In genomic region chr5:154237946-154238345, GRCh38 we compare ENCODE assay signal across 17 cellular contexts. TPM values are rescaled to one million over a fixed set of nuclear protein-coding genes. Genes with fewer than 3 reads are reported as not detected.
DNase-seq lines count a peak whose midpoint lies in the region; ATAC-seq, FAIRE-seq and TF ChIP-seq lines count a peak whose summit lies in the region.
"Had no signal": no experiment of that assay in that cellular context is flagged by ENCODE, and none has a peak within 500 bp of the region (broad histone marks: within the 10 kb centered on the region; RNA-seq: fewer than 3 reads in every experiment).

No MANE protein-coding gene starts in this region.

- H3K27me3 ChIP-seq in GM12878 (replicated peaks in 1 of 2; ENCODE audit: control insufficient read depth in 2 of 2, insufficient read depth in 2 of 2, low read length in 1 of 2), result no peaks in the 10 kb centered on the region

- in situ Hi-C loops in GM12878 (cut with MboI) (no loop called here), ACHN (cut with HindIII; ENCODE audit: low pct_ligation_motif_present, low pct_unique_long_range_greater_than_20kb, low sequenced_read_pairs) (no loop called here)

- no peak for DNase-seq in GM12892 (ENCODE audit: insufficient read length)
- peak; percentile 38 for DNase-seq in GM12878 (ENCODE audit: low read depth, low spot score)
- DNase-seq in stimulated activated effector memory CD8-positive, alpha-beta T cell treated with anti-CD3 and anti-CD28 coated beads, Interleukin-12 subunit alpha, Interleukin-12 subunit beta, amount 100 ng/mL, for 72 hours (ENCODE audit: low spot score in 2 of 2), result peak in 1 of 2 donors; percentile 12
- DNase-seq in stimulated activated naive B cell treated with anti-CD40 and anti-IgM and Interleukin-4, amounts not matched to agents 10 μg/mL and 1 μg/mL and 100 μg/mL, for 72 hours, result no peak
- no peak for DNase-seq in ACHN
- DNase-seq: DMS79 treated with DMSO at 0.1 percent for 48 hours, H7, IMR-90, NCI-H1417, NCI-H1930, NCI-H446, NCI-H69, PC-3 had no signal

- TF ChIP-seq RAD21 in GM12878 (IDR thresholded peaks at IDR 0.05; ENCODE audit: insufficient read depth, low read depth, low read length), result no peak

- no peak overlapping the region for H3K4me3 ChIP-seq in GM12878

- SMC1A ChIA-PET in GM12878 (lab: Charles Lee; ENCODE audit: uncharacterized antibody, unreplicated experiment), result interaction anchor here (1.0 to 11.2 kb wide), 10 partner anchors 40 to 170 kb away, joined by 3 to 97 read pairs (median 5); partner anchors contain the start of gene GALNT10

- H3K9me3 ChIP-seq in GM12878 (replicated peaks; ENCODE audit: control insufficient read depth, insufficient read depth, low read length), result peaks cover 2% of the 10 kb centered on the region; the same call in 1 of the 3 replicates

- H3K27ac ChIP-seq in GM12878 (ENCODE audit: control insufficient read depth, insufficient read depth), result peak overlapping the region; percentile 57
- H3K27ac ChIP-seq: RWPE1 had no signal

- intact Hi-C loops in GM12878 (cut with micrococcal nuclease; ENCODE audit: unreplicated experiment), result loop anchor here (1.0 to 5.0 kb wide), 3 partner anchors 144 to 167 kb away; no protein-coding TSS in a partner anchor

- no peak for TF ChIP-seq POLR2A in GM12892 (IDR thresholded peaks at IDR 0.05; ENCODE audit: low read depth, low read length)
- TF ChIP-seq POLR2A in GM12878 (IDR thresholded peaks at IDR 0.05; ENCODE audit: low read depth, low read length), result no peak

- 69% methylated on average over 5 of the region's 5 CpGs for WGBS in GM12878 (ENCODE audit: insufficient coverage, insufficient replicate concordance, low lambda C conversion rate, missing lambda C conversion rate)

- no peaks in the 10 kb centered on the region for H3K27me3 Mint-ChIP-seq in stimulated activated naive B cell treated with anti-CD40 and anti-IgM and Interleukin-4, amounts not matched to agents 10 μg/mL and 1 μg/mL and 100 μg/mL, for 72 hours

- no peak for TF ChIP-seq CTCF in GM12878 (IDR thresholded peaks at IDR 0.05 in 2 of 3, conservative IDR thresholded peaks at IDR 0.05 in 1 of 3; ENCODE audit: control insufficient read depth in 2 of 3, extremely low read depth in 1 of 3, insufficient read depth in 1 of 3, low read depth in 3 of 3, low read length in 3 of 3)

- CTCF ChIA-PET in GM12878 (lab: Yijun Ruan, JAX), result interaction anchor here (0.6 to 5.6 kb wide), 10 partner anchors 32 to 167 kb away, joined by 3 to 52 read pairs (median 19); partner anchors contain the start of gene GALNT10

- H3K4me2 ChIP-seq in GM12878 (ENCODE audit: control insufficient read depth, insufficient read depth), result no peak overlapping the region

- H3K4me3 Mint-ChIP-seq in stimulated activated effector memory CD8-positive, alpha-beta T cell treated with anti-CD3 and anti-CD28 coated beads, Interleukin-12 subunit alpha, Interleukin-12 subunit beta, amount 100 ng/mL, for 72 hours, result no peak overlapping the region
- no peak overlapping the region for H3K4me3 Mint-ChIP-seq in stimulated activated naive B cell treated with anti-CD40 and anti-IgM and Interleukin-4, amounts not matched to agents 10 μg/mL and 1 μg/mL and 100 μg/mL, for 72 hours
- H3K4me3 Mint-ChIP-seq: T-helper 1 cell treated with Interleukin-12 subunit alpha and Interleukin-12 subunit beta and Interleukin-4 antibody, amounts not matched to agents 30 μg/mL and 1 μg/mL, for 36 hours had no signal

- no TSS peak for BruUV-seq in GM12878 (replicated peaks; lab: Mats Ljungman, UMichigan)

- peaks cover 50% of the 10 kb centered on the region for H3K4me1 ChIP-seq in GM12878 (ENCODE audit: control insufficient read depth, insufficient read depth, low read length)

- peaks cover 6% of the 10 kb centered on the region for H3K79me2 ChIP-seq in GM12878 (ENCODE audit: control insufficient read depth, insufficient read depth, low read length)

- H3K9me3 Mint-ChIP-seq in stimulated activated effector memory CD8-positive, alpha-beta T cell treated with anti-CD3 and anti-CD28 coated beads, Interleukin-12 subunit alpha, Interleukin-12 subunit beta, amount 100 ng/mL, for 72 hours, result no peaks in the 10 kb centered on the region
- no peaks in the 10 kb centered on the region for H3K9me3 Mint-ChIP-seq in stimulated activated naive B cell treated with anti-CD40 and anti-IgM and Interleukin-4, amounts not matched to agents 10 μg/mL and 1 μg/mL and 100 μg/mL, for 72 hours
- H3K9me3 Mint-ChIP-seq: T-helper 1 cell treated with Interleukin-12 subunit alpha and Interleukin-12 subunit beta and Interleukin-4 antibody, amounts not matched to agents 30 μg/mL and 1 μg/mL, for 36 hours had no signal

- POLR2A ChIA-PET in GM12878 (lab: Charles Lee), result interaction anchor here (1.0 to 1.6 kb wide), 2 partner anchors 22 to 167 kb away, joined by 4 to 5 read pairs; no protein-coding TSS in a partner anchor

- peaks cover 78% of the 10 kb centered on the region for H3K4me1 Mint-ChIP-seq in stimulated activated effector memory CD8-positive, alpha-beta T cell treated with anti-CD3 and anti-CD28 coated beads, Interleukin-12 subunit alpha, Interleukin-12 subunit beta, amount 100 ng/mL, for 72 hours
- peaks cover 35 to 70% of the 10 kb centered on the region in 2 donors for H3K4me1 Mint-ChIP-seq in stimulated activated naive B cell treated with anti-CD40 and anti-IgM and Interleukin-4, amounts not matched to agents 10 μg/mL and 1 μg/mL and 100 μg/mL, for 72 hours

- H4K20me1 ChIP-seq in GM12878 (ENCODE audit: control insufficient read depth, insufficient read depth), result no peaks in the 10 kb centered on the region

- peak; percentile 38 for FAIRE-seq in GM12892 (lab: Jason Lieb, UNC)
- FAIRE-seq in GM12878 (lab: Jason Lieb, UNC), result no peak

- H3K36me3 Mint-ChIP-seq in stimulated activated effector memory CD8-positive, alpha-beta T cell treated with anti-CD3 and anti-CD28 coated beads, Interleukin-12 subunit alpha, Interleukin-12 subunit beta, amount 100 ng/mL, for 72 hours, result no peaks in the 10 kb centered on the region
- H3K36me3 Mint-ChIP-seq in stimulated activated naive B cell treated with anti-CD40 and anti-IgM and Interleukin-4, amounts not matched to agents 10 μg/mL and 1 μg/mL and 100 μg/mL, for 72 hours, result peaks cover 0 to 5% of the 10 kb centered on the region in 2 donors

- H3K36me3 ChIP-seq in GM12878 (ENCODE audit: control insufficient read depth in 2 of 2, insufficient read depth in 2 of 2, low read length in 1 of 2), result no peaks in the 10 kb centered on the region

- ATAC-seq in GM21390 (IDR thresholded peaks at IDR 0.05; ENCODE audit: unreplicated experiment) (peak; percentile 34), GM12878 (no peak), GM18907 (IDR thresholded peaks at IDR 0.05; ENCODE audit: unreplicated experiment) (no peak)
- no peak for ATAC-seq in stimulated activated effector memory CD8-positive, alpha-beta T cell treated with anti-CD3 and anti-CD28 coated beads, Interleukin-12 subunit alpha, Interleukin-12 subunit beta, amount 100 ng/mL, for 72 hours
- ATAC-seq in stimulated activated naive B cell treated with anti-CD40 and anti-IgM and Interleukin-4, amounts not matched to agents 10 μg/mL and 1 μg/mL and 100 μg/mL, for 72 hours (replicated peaks), result no peak
- ATAC-seq: PC-3 had no signal

- peak overlapping the region; percentile 40; the same call in 1 of the 2 replicates for H2AFZ ChIP-seq in GM12878 (ENCODE audit: control insufficient read depth, low read depth, low read length)

- no peak for TF ChIP-seq EP300 in GM12878 (IDR thresholded peaks at IDR 0.05; ENCODE audit: borderline replicate concordance in 1 of 2, control insufficient read depth in 1 of 2, low read depth in 2 of 2, low read length in 2 of 2)

- RAD21 ChIA-PET in GM12878 (lab: Charles Lee; ENCODE audit: unreplicated experiment), result interaction anchor here (0.9 to 2.5 kb wide), 9 partner anchors 45 to 263 kb away, joined by 3 to 20 read pairs (median 5); no protein-coding TSS in a partner anchor

- no peak overlapping the region; the same call in 1 of the 2 replicates for H3K9ac ChIP-seq in GM12878 (ENCODE audit: control insufficient read depth, insufficient read depth, low read length)

- H3K27ac Mint-ChIP-seq in stimulated activated effector memory CD8-positive, alpha-beta T cell treated with anti-CD3 and anti-CD28 coated beads, Interleukin-12 subunit alpha, Interleukin-12 subunit beta, amount 100 ng/mL, for 72 hours, result peak overlapping the region; percentile 34
- H3K27ac Mint-ChIP-seq in stimulated activated naive B cell treated with anti-CD40 and anti-IgM and Interleukin-4, amounts not matched to agents 10 μg/mL and 1 μg/mL and 100 μg/mL, for 72 hours, result no peak overlapping the region
- H3K27ac Mint-ChIP-seq: T-helper 1 cell treated with Interleukin-12 subunit alpha and Interleukin-12 subunit beta and Interleukin-4 antibody, amounts not matched to agents 30 μg/mL and 1 μg/mL, for 36 hours had no signal

RNA-seq across cellular contexts. Expression of gene GALNT10, which starts 47.4 kb away (rescaled TPM):
- 11.7 TPM for polyA plus RNA-seq in GM12892 (2012; ENCODE audit: missing spikeins)
- total RNA-seq in GM12878 (2013; cell fraction: nucleolus; rRNA removed), result 33.0 and 34.5 TPM in 2 replicates
- total RNA-seq in GM12878 (2014; rRNA removed) (18.1 and 18.6 TPM in 2 replicates), GM12878 (2014; rRNA removed; fragmentation: Illumina TruSeq; extraction: Trizol) (15.3 and 15.5 TPM in 2 replicates), GM12878 (2021) (26.0 and 27.9 TPM in 2 replicates)
- 14.5 TPM for polyA plus RNA-seq in GM12878 (2011; ENCODE audit: low read depth)
- polyA plus RNA-seq in GM12878 (2011; rRNA removed) (21.2 and 27.6 TPM in 2 replicates), GM12878 (2014; fragmentation: Illumina TruSeq; extraction: Trizol) (24.9 and 35.4 TPM in 2 replicates), GM12878 (2014; fragmentation: Nextera tagmentation; extraction: Ambion mirVana) (1 to 10 TPM; 4.5 to 4.8 TPM), GM12878 (2014; rRNA removed) (14.9 and 15.7 TPM in 2 replicates), GM12878 (2016; fragmentation: Nextera tagmentation; extraction: Ambion mirVana) (10 to 100 TPM in 1 of 2 experiments, 1 to 10 TPM in 1; 3.9 to 11.5 TPM)
- 13.9 and 16.9 TPM in 2 replicates for polyA plus RNA-seq in GM12878 (2011; cell fraction: cytosol; rRNA removed)
- polyA plus RNA-seq in GM12878 (2011; cell fraction: nucleus; rRNA removed), result 19.5 and 23.5 TPM in 2 replicates
- 18.7 and 18.9 TPM in 2 replicates for polyA plus RNA-seq in GM12878 (2012)
- polyA minus RNA-seq in GM12878 (2011; rRNA and poly(A)+ RNA removed), result 41.3 and 55.4 TPM in 2 replicates
- polyA minus RNA-seq in GM12878 (2011; cell fraction: cytosol; rRNA and poly(A)+ RNA removed), result 6.8 and 8.8 TPM in 2 replicates
- 10.9 and 19.5 TPM in 2 replicates for polyA minus RNA-seq in GM12878 (2011; cell fraction: nucleus; rRNA and poly(A)+ RNA removed)
